Comparison of ENCODE assay signal across 10 cellular contexts in genomic region chr3:105365171-105365535, GRCh38. TPM values are rescaled to one million over a fixed set of nuclear protein-coding genes. Genes with fewer than 3 reads are reported as not detected.
DNase-seq lines count a peak whose midpoint lies in the region; ATAC-seq and TF ChIP-seq lines count a peak whose summit lies in the region.
"Had no signal": no experiment of that assay in that cellular context is flagged by ENCODE, and none has a peak within 500 bp of the region (broad histone marks: within the 10 kb centered on the region; RNA-seq: fewer than 3 reads in every experiment).

No MANE protein-coding gene starts in this region.

- H3K9me3 Mint-ChIP-seq in naive B cell: no peaks in the 10 kb centered on the region
- no peaks in the 10 kb centered on the region for H3K9me3 Mint-ChIP-seq in activated naive CD4-positive, alpha-beta T cell treated with anti-CD3 and anti-CD28 coated beads, Interleukin-2, amount 50 U/mL, for 72 hours

- H3K27me3 ChIP-seq in BJ (ENCODE audit: control insufficient read depth, insufficient read depth, low read length): no peaks in the 10 kb centered on the region

- no peak for DNase-seq in BJ (ENCODE audit: low read depth)
- DNase-seq in NCI-H526 (lab: John Stamatoyannopoulos, UW): peak; percentile 73 to 82
- peak; percentile 28 for DNase-seq in dermis blood vessel endothelial cell
- DNase-seq in naive B cell: no peak
- DNase-seq in SIG-M5 (lab: John Stamatoyannopoulos, UW): no peak
- no peak for DNase-seq in activated naive CD4-positive, alpha-beta T cell treated with anti-CD3 and anti-CD28 coated beads, Interleukin-2, amount 50 U/mL, for 72 hours (ENCODE audit: low spot score in 2 of 2)
- DNase-seq: RPMI8226; stimulated activated CD4-positive, alpha-beta T cell treated with anti-CD3 and anti-CD28 coated beads, Interleukin-4, amount 100 ng/mL, for 1 hour had no signal

- POLR2A ChIA-PET in BJ (lab: Charles Lee): interaction anchor here (0.7 kb wide), 1 partner anchor 108 kb away, joined by 5 read pairs; no protein-coding TSS in a partner anchor

- peak overlapping the region in 7 of 8 donors; percentile 34 to 100 (median 97) for H3K4me3 Mint-ChIP-seq in naive B cell

- CTCF ChIA-PET in BJ (lab: Yijun Ruan, JAX): interaction anchor here (0.8 to 4.7 kb wide), 7 partner anchors 140 to 800 kb away, joined by 3 to 30 read pairs (median 4); no protein-coding TSS in a partner anchor

- H3K27ac Mint-ChIP-seq in naive B cell: peak overlapping the region in 3 of 6 donors; percentile 11 to 29 (median 16)
- no peak overlapping the region for H3K27ac Mint-ChIP-seq in activated naive CD4-positive, alpha-beta T cell treated with anti-CD3 and anti-CD28 coated beads, Interleukin-2, amount 50 U/mL, for 72 hours

- ATAC-seq in naive B cell (ENCODE audit: low read depth in 2 of 2) (no peak), HG03025 (IDR thresholded peaks at IDR 0.05; ENCODE audit: low FRiP score, unreplicated experiment) (no peak), HG02870 (IDR thresholded peaks at IDR 0.05; ENCODE audit: unreplicated experiment) (no peak)
- ATAC-seq in activated naive CD4-positive, alpha-beta T cell treated with anti-CD3 and anti-CD28 coated beads, Interleukin-2, amount 50 U/mL, for 72 hours: no peak

- H3K36me3 Mint-ChIP-seq in naive B cell: no peaks in the 10 kb centered on the region
- H3K36me3 Mint-ChIP-seq in activated naive CD4-positive, alpha-beta T cell treated with anti-CD3 and anti-CD28 coated beads, Interleukin-2, amount 50 U/mL, for 72 hours: peaks cover 0 to 16% of the 10 kb centered on the region in 2 donors

- peaks cover 25 to 45% (median 27%) of the 10 kb centered on the region in 3 donors for H3K4me1 Mint-ChIP-seq in naive B cell

- TF ChIP-seq CTCF in BJ (IDR thresholded peaks at IDR 0.05; ENCODE audit: insufficient read depth, low read depth, low read length): no peak

- no peaks in the 10 kb centered on the region for H3K36me3 ChIP-seq in BJ (ENCODE audit: control insufficient read depth, insufficient read depth, low read length)

- peaks cover 8 to 20% (median 15%) of the 10 kb centered on the region in 3 donors for H3K27me3 Mint-ChIP-seq in naive B cell

- peak overlapping the region; percentile 68 for H3K4me3 ChIP-seq in BJ (ENCODE audit: low read depth, low read length)

RNA-seq across cellular contexts. Expression of gene ALCAM, which starts 1.6 kb away (rescaled TPM):
- polyA plus RNA-seq in BJ (2011; rRNA removed) (89.5 and 157 TPM in 2 replicates), naive B cell (ENCODE audit: low read depth in 6 of 6) (10 to 100 TPM; 14.1 to 22.5 (median 18.1) TPM)
- 50.5 and 55.6 TPM in 2 replicates for polyA minus RNA-seq in BJ (2011; rRNA and poly(A)+ RNA removed)
- total RNA-seq in dermis blood vessel endothelial cell: 49.7 and 115 TPM in 2 replicates
- total RNA-seq in activated naive CD4-positive, alpha-beta T cell treated with anti-CD3 and anti-CD28 coated beads, Interleukin-2, amount 50 U/mL, for 72 hours: 10 to 100 TPM; 17.4 to 18.8 TPM

Comparison
In these comparisons a context has a peak if more than half of its experiments do, and no peak if none do; other contexts are left out.
1. DNase-seq: peak in NCI-H526 (2 of 2) and dermis blood vessel endothelial cell (single experiment); none in BJ (single experiment), naive B cell (single experiment), SIG-M5 (single experiment) and activated naive CD4-positive, alpha-beta T cell treated with anti-CD3 and anti-CD28 coated beads, Interleukin-2, amount 50 U/mL, for 72 hours (0 of 2).